ENCODE assay signal across 34 cellular contexts in the genomic region with DNA sequence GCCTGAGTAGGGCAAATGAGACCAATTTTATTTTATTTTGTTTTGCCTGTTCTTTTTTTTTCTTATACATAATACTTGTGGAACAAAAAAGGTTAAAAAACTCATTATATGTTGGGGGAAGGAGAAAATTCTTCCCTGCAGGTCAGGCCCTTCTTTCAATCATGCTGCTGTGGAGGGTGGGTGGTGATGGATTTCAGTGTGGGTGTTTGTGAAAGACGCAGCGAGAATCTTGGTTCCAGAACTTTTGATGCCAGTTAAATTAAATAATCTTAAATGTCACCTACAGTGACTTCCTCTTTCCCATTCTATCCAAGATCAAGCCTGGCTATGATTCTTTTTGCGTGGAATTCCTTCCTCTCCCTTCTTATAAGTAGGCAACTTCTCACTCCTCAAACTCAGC.
"Had no signal": no experiment of that assay in that cellular context is flagged by ENCODE, and none has a peak within 500 bp of the region (broad histone marks: within the 10 kb centered on the region; RNA-seq: fewer than 3 reads in every experiment).

No MANE protein-coding gene starts in this region.

- H3K36me3 ChIP-seq: MG63 had no signal

- H3K4me3 ChIP-seq: MG63 had no signal

- H3K27me3 ChIP-seq: MG63 had no signal

- H3K9me3 ChIP-seq: MG63 had no signal

- DNase-seq: Karpas-422, Kasumi-1, MG63, MM.1S, MV-4-11, NCI-H1048, NCI-H1092, NCI-H1092 treated with DMSO at 0.1 percent for 48 hours, NCI-H1105, NCI-H1105 treated with DMSO at 0.1 percent for 48 hours, NCI-H1417 treated with DMSO at 0.1 percent for 48 hours, NCI-H1436, NCI-H1436 treated with DMSO at 0.1 percent for 48 hours, NCI-H146, NCI-H1694, NCI-H1694 treated with DMSO at 0.1 percent for 48 hours, NCI-H187, NCI-H187 treated with DMSO at 0.1 percent for 48 hours, NCI-H1930, NCI-H2029, NCI-H2029 treated with DMSO at 0.1 percent for 48 hours, NCI-H2081, NCI-H2081 treated with DMSO at 0.1 percent for 48 hours, NCI-H2107, NCI-H2171, NCI-H2171 treated with DMSO at 0.1 percent for 48 hours, NCI-H2227 treated with DMSO at 0.1 percent for 48 hours, NCI-H226, NCI-H345, NCI-H446, NCI-H446 treated with DMSO at 0.1 percent for 48 hours, NCI-H510A, NCI-H510A treated with DMSO at 0.1 percent for 48 hours, NCI-H524 had no signal
